ENCODE assay signal across 1 cellular context in the genomic region with DNA sequence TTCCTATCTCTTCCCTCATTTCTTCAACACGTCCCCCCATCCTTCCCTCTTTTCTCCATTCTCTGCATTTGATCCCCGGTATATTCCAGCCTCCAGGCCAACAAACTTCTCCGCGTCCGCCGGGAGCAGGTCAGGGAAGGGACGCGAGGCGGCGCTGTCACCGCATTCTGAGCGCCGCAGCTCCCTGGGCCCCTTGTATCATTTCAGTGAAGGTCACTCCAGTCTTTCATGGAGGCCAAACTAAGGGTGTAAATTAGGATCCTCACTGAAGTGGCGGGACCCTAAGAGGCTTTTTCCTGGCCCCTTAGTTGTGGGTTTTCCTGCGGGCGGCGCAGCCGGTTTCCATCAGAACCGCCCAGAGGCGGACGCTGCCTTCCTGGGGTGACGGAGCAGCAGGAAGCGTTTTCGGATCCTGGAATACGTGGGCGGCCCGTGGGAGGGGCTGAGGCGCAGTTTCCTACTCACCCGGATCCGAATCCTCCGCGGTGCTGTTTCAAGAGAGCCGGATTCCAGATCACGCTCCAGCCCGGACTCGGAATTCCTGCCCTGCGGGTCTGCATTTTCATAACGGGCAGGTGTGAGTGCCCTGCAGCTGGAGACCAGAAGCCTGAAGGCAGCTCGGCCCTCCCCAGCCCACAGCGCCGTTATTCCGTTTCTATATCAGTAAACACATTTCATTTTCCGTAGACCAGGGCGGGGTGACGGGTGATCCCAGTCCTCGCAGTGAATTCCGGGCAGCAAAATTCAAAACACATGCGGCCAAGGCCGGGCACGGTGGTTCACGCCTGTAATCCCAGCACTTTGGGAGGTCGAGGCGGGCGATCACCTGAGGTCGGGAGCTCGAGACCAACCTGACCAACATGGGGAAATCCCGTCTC.
A peak's percentile ranks its signal among the peaks of the same experiment; 100 is the strongest.
TF ChIP-seq lines count a peak whose summit lies in the region.

No MANE protein-coding gene starts in this region.

TF ChIP-seq in HepG2, 621 proteins besides CTCF, POLR2A, EP300 and RAD21 (continued from another document and continues in another):
- TF ChIP-seq, protein P1, sequence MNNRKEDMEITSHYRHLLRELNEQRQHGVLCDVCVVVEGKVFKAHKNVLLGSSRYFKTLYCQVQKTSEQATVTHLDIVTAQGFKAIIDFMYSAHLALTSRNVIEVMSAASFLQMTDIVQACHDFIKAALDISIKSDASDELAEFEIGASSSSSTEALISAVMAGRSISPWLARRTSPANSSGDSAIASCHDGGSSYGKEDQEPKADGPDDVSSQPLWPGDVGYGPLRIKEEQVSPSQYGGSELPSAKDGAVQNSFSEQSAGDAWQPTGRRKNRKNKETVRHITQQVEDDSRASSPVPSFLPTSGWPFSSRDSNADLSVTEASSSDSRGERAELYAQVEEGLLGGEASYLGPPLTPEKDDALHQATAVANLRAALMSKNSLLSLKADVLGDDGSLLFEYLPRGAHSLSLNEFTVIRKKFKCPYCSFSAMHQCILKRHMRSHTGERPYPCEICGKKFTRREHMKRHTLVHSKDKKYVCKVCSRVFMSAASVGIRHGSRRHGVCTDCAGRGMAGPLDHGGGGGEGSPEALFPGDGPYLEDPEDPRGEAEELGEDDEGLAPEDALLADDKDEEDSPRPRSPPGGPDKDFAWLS (CRISPR knock-in tag; IDR thresholded peaks at IDR 0.05; ENCODE audit: borderline replicate concordance) = no peak
- TF ChIP-seq STAG1 (CRISPR knock-in tag; IDR thresholded peaks at IDR 0.05) (peak; percentile 78), MEIS2 (CRISPR knock-in tag; IDR thresholded peaks at IDR 0.05) (no peak; the same call in 1 of the 2 replicates), NFYC (CRISPR knock-in tag; IDR thresholded peaks at IDR 0.05) (no peak), ZZZ3 (CRISPR knock-in tag; IDR thresholded peaks at IDR 0.05; ENCODE audit: borderline replicate concordance) (no peak), ZNF589 (CRISPR knock-in tag; conservative IDR thresholded peaks at IDR 0.05) (no peak), ZFP37 (CRISPR knock-in tag; IDR thresholded peaks at IDR 0.05; ENCODE audit: borderline replicate concordance) (no peak), SOX13 (IDR thresholded peaks at IDR 0.05) (no peak), SOX13 (CRISPR knock-in tag; conservative IDR thresholded peaks at IDR 0.05 in 1 of 2, IDR thresholded peaks at IDR 0.05 in 1 of 2) (no peak; a peak in 1 of 4 replicates), NFKBIZ (CRISPR knock-in tag; IDR thresholded peaks at IDR 0.05) (peak; percentile 59; the same call in 1 of the 2 replicates), BHLHE40 (IDR thresholded peaks at IDR 0.05; ENCODE audit: low read length) (no peak), HMGA1 (CRISPR knock-in tag; conservative IDR thresholded peaks at IDR 0.05) (no peak), ZNF607 (CRISPR knock-in tag; IDR thresholded peaks at IDR 0.05; ENCODE audit: borderline replicate concordance) (no peak), TSC22D2 (CRISPR knock-in tag; IDR thresholded peaks at IDR 0.05; ENCODE audit: borderline replicate concordance) (peak; percentile 90), DNMT1 (CRISPR knock-in tag; IDR thresholded peaks at IDR 0.05) (no peak), ZSCAN29 (CRISPR knock-in tag; conservative IDR thresholded peaks at IDR 0.05) (peak; percentile 99), HOXD1 (CRISPR knock-in tag; IDR thresholded peaks at IDR 0.05) (0 out of 2 replicates have a peak, but pooled peaks have one; percentile 11), MTA1 (CRISPR knock-in tag; IDR thresholded peaks at IDR 0.05; ENCODE audit: borderline replicate concordance) (peak; percentile 72; the same call in 1 of the 2 replicates), PAWR (CRISPR knock-in tag; IDR thresholded peaks at IDR 0.05; ENCODE audit: borderline replicate concordance) (no peak), DMAP1 (CRISPR knock-in tag; IDR thresholded peaks at IDR 0.05) (peak; percentile 78), ZNF460 (CRISPR knock-in tag; IDR thresholded peaks at IDR 0.05; ENCODE audit: borderline replicate concordance) (0 out of 2 replicates have a peak, but pooled peaks have one; percentile 34), SPEN (CRISPR knock-in tag; IDR thresholded peaks at IDR 0.05; ENCODE audit: low read depth) (peak; percentile 54), ESRRA (CRISPR knock-in tag; IDR thresholded peaks at IDR 0.05; ENCODE audit: low read depth) (peak; percentile 80), ZNF720 (CRISPR knock-in tag; IDR thresholded peaks at IDR 0.05) (peak; percentile 76; the same call in 1 of the 2 replicates), EZH2 (conservative IDR thresholded peaks at IDR 0.05; ENCODE audit: low read depth, low read length) (no peak), ZNF773 (CRISPR knock-in tag; IDR thresholded peaks at IDR 0.05; ENCODE audit: borderline replicate concordance) (no peak), GLI4 (CRISPR knock-in tag; IDR thresholded peaks at IDR 0.05; ENCODE audit: borderline replicate concordance) (0 out of 2 replicates have a peak, but pooled peaks have one; percentile 48), ZEB1 (IDR thresholded peaks at IDR 0.05; ENCODE audit: insufficient replicate concordance, low read depth) (no peak), SALL2 (CRISPR knock-in tag; IDR thresholded peaks at IDR 0.05) (peak; percentile 33; the same call in 1 of the 2 replicates), ZNF891 (CRISPR knock-in tag; IDR thresholded peaks at IDR 0.05) (peak; percentile 89), ZNF264 (CRISPR knock-in tag; IDR thresholded peaks at IDR 0.05) (no peak), ZSCAN31 (CRISPR knock-in tag; IDR thresholded peaks at IDR 0.05; ENCODE audit: low read depth) (peak; percentile 70; the same call in 1 of the 2 replicates), TCF12 (IDR thresholded peaks at IDR 0.05) (no peak), TCF12 (CRISPR knock-in tag; IDR thresholded peaks at IDR 0.05) (no peak), CHCHD3 (CRISPR knock-in tag; IDR thresholded peaks at IDR 0.05) (no peak), ATAD3A (CRISPR knock-in tag; IDR thresholded peaks at IDR 0.05) (no peak), ZFYVE20 (CRISPR knock-in tag; IDR thresholded peaks at IDR 0.05; ENCODE audit: borderline replicate concordance, low read depth) (no peak), ZNF619 (CRISPR knock-in tag; IDR thresholded peaks at IDR 0.05) (0 out of 2 replicates have a peak, but pooled peaks have one; percentile 23), ZNF660 (CRISPR knock-in tag; IDR thresholded peaks at IDR 0.05; ENCODE audit: borderline replicate concordance, low read depth) (no peak), BRD4 (CRISPR knock-in tag; IDR thresholded peaks at IDR 0.05) (no peak), DR1 (CRISPR knock-in tag; IDR thresholded peaks at IDR 0.05) (no peak), PCBP1 (IDR thresholded peaks at IDR 0.05; ENCODE audit: borderline replicate concordance, low read depth, low read length) (0 out of 2 replicates have a peak, but pooled peaks have one; percentile 63), RFX3 (CRISPR knock-in tag; IDR thresholded peaks at IDR 0.05) (no peak), KAT2B (IDR thresholded peaks at IDR 0.05; ENCODE audit: borderline replicate concordance, low read depth, low read length) (no peak), KDM3A (CRISPR knock-in tag; IDR thresholded peaks at IDR 0.05; ENCODE audit: low read depth) (peak; percentile 89), ZNF775 (CRISPR knock-in tag; IDR thresholded peaks at IDR 0.05; ENCODE audit: borderline replicate concordance) (no peak), SAFB2 (CRISPR knock-in tag; IDR thresholded peaks at IDR 0.05; ENCODE audit: borderline replicate concordance, low read depth) (no peak; the same call in 1 of the 2 replicates), MAFF (IDR thresholded peaks at IDR 0.05; ENCODE audit: low read depth, low read length) (no peak), SMAD3 (CRISPR knock-in tag; IDR thresholded peaks at IDR 0.05) (no peak), SP1 (IDR thresholded peaks at IDR 0.05) (no peak), SP1 (CRISPR knock-in tag; IDR thresholded peaks at IDR 0.05) (peak; percentile 27; the same call in 1 of the 2 replicates)
- TF ChIP-seq, protein P2, sequence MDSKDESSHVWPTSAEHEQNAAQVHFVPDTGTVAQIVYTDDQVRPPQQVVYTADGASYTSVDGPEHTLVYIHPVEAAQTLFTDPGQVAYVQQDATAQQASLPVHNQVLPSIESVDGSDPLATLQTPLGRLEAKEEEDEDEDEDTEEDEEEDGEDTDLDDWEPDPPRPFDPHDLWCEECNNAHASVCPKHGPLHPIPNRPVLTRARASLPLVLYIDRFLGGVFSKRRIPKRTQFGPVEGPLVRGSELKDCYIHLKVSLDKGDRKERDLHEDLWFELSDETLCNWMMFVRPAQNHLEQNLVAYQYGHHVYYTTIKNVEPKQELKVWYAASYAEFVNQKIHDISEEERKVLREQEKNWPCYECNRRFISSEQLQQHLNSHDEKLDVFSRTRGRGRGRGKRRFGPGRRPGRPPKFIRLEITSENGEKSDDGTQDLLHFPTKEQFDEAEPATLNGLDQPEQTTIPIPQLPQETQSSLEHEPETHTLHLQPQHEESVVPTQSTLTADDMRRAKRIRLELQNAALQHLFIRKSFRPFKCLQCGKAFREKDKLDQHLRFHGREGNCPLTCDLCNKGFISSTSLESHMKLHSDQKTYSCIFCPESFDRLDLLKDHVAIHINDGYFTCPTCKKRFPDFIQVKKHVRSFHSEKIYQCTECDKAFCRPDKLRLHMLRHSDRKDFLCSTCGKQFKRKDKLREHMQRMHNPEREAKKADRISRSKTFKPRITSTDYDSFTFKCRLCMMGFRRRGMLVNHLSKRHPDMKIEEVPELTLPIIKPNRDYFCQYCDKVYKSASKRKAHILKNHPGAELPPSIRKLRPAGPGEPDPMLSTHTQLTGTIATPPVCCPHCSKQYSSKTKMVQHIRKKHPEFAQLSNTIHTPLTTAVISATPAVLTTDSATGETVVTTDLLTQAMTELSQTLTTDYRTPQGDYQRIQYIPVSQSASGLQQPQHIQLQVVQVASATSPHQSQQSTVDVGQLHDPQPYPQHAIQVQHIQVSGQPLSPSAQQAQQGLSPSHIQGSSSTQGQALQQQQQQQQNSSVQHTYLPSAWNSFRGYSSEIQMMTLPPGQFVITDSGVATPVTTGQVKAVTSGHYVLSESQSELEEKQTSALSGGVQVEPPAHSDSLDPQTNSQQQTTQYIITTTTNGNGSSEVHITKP (CRISPR knock-in tag; IDR thresholded peaks at IDR 0.05; ENCODE audit: low read depth) = peak; percentile 27; the same call in 1 of the 2 replicates
- TF ChIP-seq, protein P3, sequence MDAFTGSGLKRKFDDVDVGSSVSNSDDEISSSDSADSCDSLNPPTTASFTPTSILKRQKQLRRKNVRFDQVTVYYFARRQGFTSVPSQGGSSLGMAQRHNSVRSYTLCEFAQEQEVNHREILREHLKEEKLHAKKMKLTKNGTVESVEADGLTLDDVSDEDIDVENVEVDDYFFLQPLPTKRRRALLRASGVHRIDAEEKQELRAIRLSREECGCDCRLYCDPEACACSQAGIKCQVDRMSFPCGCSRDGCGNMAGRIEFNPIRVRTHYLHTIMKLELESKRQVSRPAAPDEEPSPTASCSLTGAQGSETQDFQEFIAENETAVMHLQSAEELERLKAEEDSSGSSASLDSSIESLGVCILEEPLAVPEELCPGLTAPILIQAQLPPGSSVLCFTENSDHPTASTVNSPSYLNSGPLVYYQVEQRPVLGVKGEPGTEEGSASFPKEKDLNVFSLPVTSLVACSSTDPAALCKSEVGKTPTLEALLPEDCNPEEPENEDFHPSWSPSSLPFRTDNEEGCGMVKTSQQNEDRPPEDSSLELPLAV (CRISPR knock-in tag; conservative IDR thresholded peaks at IDR 0.05; ENCODE audit: low read depth) = no peak
- TF ChIP-seq, protein P4, sequence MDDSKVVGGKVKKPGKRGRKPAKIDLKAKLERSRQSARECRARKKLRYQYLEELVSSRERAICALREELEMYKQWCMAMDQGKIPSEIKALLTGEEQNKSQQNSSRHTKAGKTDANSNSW (CRISPR knock-in tag; IDR thresholded peaks at IDR 0.05; ENCODE audit: borderline replicate concordance) = no peak; the same call in 1 of the 2 replicates
- TF ChIP-seq, protein P5, sequence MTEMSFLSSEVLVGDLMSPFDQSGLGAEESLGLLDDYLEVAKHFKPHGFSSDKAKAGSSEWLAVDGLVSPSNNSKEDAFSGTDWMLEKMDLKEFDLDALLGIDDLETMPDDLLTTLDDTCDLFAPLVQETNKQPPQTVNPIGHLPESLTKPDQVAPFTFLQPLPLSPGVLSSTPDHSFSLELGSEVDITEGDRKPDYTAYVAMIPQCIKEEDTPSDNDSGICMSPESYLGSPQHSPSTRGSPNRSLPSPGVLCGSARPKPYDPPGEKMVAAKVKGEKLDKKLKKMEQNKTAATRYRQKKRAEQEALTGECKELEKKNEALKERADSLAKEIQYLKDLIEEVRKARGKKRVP (CRISPR knock-in tag; IDR thresholded peaks at IDR 0.05) = peak in 1 of 2 experiments; percentile 53; a peak in 1 of 4 replicates
- TF ChIP-seq, protein P6, sequence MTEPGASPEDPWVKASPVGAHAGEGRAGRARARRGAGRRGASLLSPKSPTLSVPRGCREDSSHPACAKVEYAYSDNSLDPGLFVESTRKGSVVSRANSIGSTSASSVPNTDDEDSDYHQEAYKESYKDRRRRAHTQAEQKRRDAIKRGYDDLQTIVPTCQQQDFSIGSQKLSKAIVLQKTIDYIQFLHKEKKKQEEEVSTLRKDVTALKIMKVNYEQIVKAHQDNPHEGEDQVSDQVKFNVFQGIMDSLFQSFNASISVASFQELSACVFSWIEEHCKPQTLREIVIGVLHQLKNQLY (CRISPR knock-in tag; IDR thresholded peaks at IDR 0.05) = no peak
- TF ChIP-seq, protein P7, sequence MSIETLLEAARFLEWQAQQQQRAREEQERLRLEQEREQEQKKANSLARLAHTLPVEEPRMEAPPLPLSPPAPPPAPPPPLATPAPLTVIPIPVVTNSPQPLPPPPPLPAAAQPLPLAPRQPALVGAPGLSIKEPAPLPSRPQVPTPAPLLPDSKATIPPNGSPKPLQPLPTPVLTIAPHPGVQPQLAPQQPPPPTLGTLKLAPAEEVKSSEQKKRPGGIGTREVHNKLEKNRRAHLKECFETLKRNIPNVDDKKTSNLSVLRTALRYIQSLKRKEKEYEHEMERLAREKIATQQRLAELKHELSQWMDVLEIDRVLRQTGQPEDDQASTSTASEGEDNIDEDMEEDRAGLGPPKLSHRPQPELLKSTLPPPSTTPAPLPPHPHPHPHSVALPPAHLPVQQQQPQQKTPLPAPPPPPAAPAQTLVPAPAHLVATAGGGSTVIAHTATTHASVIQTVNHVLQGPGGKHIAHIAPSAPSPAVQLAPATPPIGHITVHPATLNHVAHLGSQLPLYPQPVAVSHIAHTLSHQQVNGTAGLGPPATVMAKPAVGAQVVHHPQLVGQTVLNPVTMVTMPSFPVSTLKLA (IDR thresholded peaks at IDR 0.05) = no peak
- TF ChIP-seq, protein P8, sequence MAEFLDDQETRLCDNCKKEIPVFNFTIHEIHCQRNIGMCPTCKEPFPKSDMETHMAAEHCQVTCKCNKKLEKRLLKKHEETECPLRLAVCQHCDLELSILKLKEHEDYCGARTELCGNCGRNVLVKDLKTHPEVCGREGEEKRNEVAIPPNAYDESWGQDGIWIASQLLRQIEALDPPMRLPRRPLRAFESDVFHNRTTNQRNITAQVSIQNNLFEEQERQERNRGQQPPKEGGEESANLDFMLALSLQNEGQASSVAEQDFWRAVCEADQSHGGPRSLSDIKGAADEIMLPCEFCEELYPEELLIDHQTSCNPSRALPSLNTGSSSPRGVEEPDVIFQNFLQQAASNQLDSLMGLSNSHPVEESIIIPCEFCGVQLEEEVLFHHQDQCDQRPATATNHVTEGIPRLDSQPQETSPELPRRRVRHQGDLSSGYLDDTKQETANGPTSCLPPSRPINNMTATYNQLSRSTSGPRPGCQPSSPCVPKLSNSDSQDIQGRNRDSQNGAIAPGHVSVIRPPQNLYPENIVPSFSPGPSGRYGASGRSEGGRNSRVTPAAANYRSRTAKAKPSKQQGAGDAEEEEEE (CRISPR knock-in tag; IDR thresholded peaks at IDR 0.05; ENCODE audit: borderline replicate concordance) = no peak; the same call in 1 of the 2 replicates
- TF ChIP-seq, protein P9, sequence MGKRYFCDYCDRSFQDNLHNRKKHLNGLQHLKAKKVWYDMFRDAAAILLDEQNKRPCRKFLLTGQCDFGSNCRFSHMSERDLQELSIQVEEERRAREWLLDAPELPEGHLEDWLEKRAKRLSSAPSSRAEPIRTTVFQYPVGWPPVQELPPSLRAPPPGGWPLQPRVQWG (CRISPR knock-in tag; IDR thresholded peaks at IDR 0.05; ENCODE audit: borderline replicate concordance, low read depth) = no peak
